Comparison of ENCODE assay signal across 8 cellular contexts in genomic region chr1:94926915-94927404, GRCh38. TPM values are rescaled to one million over a fixed set of nuclear protein-coding genes. Genes with fewer than 3 reads are reported as not detected.
DNase-seq lines count a peak whose midpoint lies in the region; ATAC-seq and TF ChIP-seq lines count a peak whose summit lies in the region.

TSS of gene CNN3 (minus strand) at chr1:94927110. CDS start at chr1:94926894, 216 bp downstream.

- peaks cover 3% of the 10 kb centered on the region for H3K4me1 ChIP-seq in NT2/D1 (ENCODE audit: insufficient read depth, insufficient read length)

- peak within 1 kb of the TSS; percentile 98 for H3K9ac ChIP-seq in NT2/D1 (ENCODE audit: insufficient read length, low read depth)

- ATAC-seq in CD4-positive, alpha-beta T cell (ENCODE audit: poor library complexity), result peak; percentile 84
- ATAC-seq in GM19468 (IDR thresholded peaks at IDR 0.05; ENCODE audit: extremely low read depth, unreplicated experiment), result peak; percentile 76
- ATAC-seq in natural killer cell treated with Interleukin-12 subunit alpha and Interleukin-12 subunit beta and Interleukin-15 and Interleukin-18, amount 100 ng/mL, for 72 hours, result peak; percentile 85 to 91

- peak within 1 kb of the TSS; percentile 92 for H3K4me3 Mint-ChIP-seq in CD4-positive, alpha-beta T cell
- peak within 1 kb of the TSS; percentile 68 for H3K4me3 Mint-ChIP-seq in natural killer cell treated with Interleukin-12 subunit alpha and Interleukin-12 subunit beta and Interleukin-15 and Interleukin-18, amount 100 ng/mL, for 72 hours

- H3K27ac Mint-ChIP-seq in CD4-positive, alpha-beta T cell, result peak within 1 kb of the TSS; percentile 4
- peak within 1 kb of the TSS in 1 of 2 donors; percentile 69 for H3K27ac Mint-ChIP-seq in natural killer cell treated with Interleukin-12 subunit alpha and Interleukin-12 subunit beta and Interleukin-15 and Interleukin-18, amount 100 ng/mL, for 72 hours

- H3K9me3 ChIP-seq in CD4-positive, alpha-beta T cell (ENCODE audit: control insufficient read depth, low read length), result no peaks in the 10 kb centered on the region
- no peaks in the 10 kb centered on the region for H3K9me3 ChIP-seq in NT2/D1 (ENCODE audit: insufficient read depth, low read length)

- peaks cover 16% of the 10 kb centered on the region for H3K27me3 ChIP-seq in CD4-positive, alpha-beta T cell (ENCODE audit: control insufficient read depth, insufficient read depth, low read length)
- H3K27me3 ChIP-seq in HL-60 (ENCODE audit: insufficient read depth, poor library complexity, severe bottlenecking) (peaks cover 54% of the 10 kb centered on the region), NT2/D1 (ENCODE audit: insufficient read depth, insufficient read length) (no peaks in the 10 kb centered on the region)

- peak; percentile 35 to 71 (median 50) for DNase-seq in CD4-positive, alpha-beta T cell
- DNase-seq in HL-60 (ENCODE audit: low read depth in 1 of 2, low spot score in 1 of 2), result no peak
- peak; percentile 89 for DNase-seq in NT2/D1 (ENCODE audit: low read depth, low spot score)
- DNase-seq in activated gamma-delta T cell treated with Interleukin-2 at 50 U/mL for 16 hours, result peak; percentile 59
- peak; percentile 90 for DNase-seq in fibroblast of the aortic adventitia (ENCODE audit: low read depth)
- peak; percentile 76 for DNase-seq in natural killer cell treated with Interleukin-12 subunit alpha and Interleukin-12 subunit beta and Interleukin-15 and Interleukin-18, amount 100 ng/mL, for 72 hours (ENCODE audit: low spot score)
- DNase-seq in stimulated activated naive CD4-positive, alpha-beta T cell (lab: John Stamatoyannopoulos, UW), result peak; percentile 47 to 74 (median 63)

- no peak for TF ChIP-seq CTCF in CD4-positive, alpha-beta T cell (IDR thresholded peaks at IDR 0.05)
- no peak for TF ChIP-seq CTCF in HL-60 (IDR thresholded peaks at IDR 0.05; ENCODE audit: insufficient read depth, low read length)
- TF ChIP-seq CTCF in fibroblast of the aortic adventitia (IDR thresholded peaks at IDR 0.05; ENCODE audit: insufficient read depth, low read length), result peak; percentile 6

- H3K36me3 Mint-ChIP-seq in CD4-positive, alpha-beta T cell (ENCODE audit: low read depth), result no peaks in the 10 kb centered on the region
- H3K36me3 Mint-ChIP-seq in natural killer cell treated with Interleukin-12 subunit alpha and Interleukin-12 subunit beta and Interleukin-15 and Interleukin-18, amount 100 ng/mL, for 72 hours, result no peaks in the 10 kb centered on the region

- peaks cover 33% of the 10 kb centered on the region for H3K36me3 ChIP-seq in NT2/D1 (ENCODE audit: insufficient read depth, insufficient read length, low read length)

- peaks cover 16% of the 10 kb centered on the region for H3K4me1 Mint-ChIP-seq in CD4-positive, alpha-beta T cell (ENCODE audit: low read depth)
- peaks cover 11 to 15% of the 10 kb centered on the region in 2 donors for H3K4me1 Mint-ChIP-seq in natural killer cell treated with Interleukin-12 subunit alpha and Interleukin-12 subunit beta and Interleukin-15 and Interleukin-18, amount 100 ng/mL, for 72 hours (ENCODE audit: low read depth in 2 of 2)

- CTCF ChIA-PET in CD4-positive, alpha-beta T cell (lab: Charles Lee), result interaction anchor here (1.0 kb wide), 1 partner anchor 307 kb away, joined by 4 read pairs; the partner anchor contains the start of gene RWDD3

- intact Hi-C loops in CD4-positive, alpha-beta T cell (cut with DNase I, micrococcal nuclease), result no loop called here

- no peak within 1 kb of the TSS for H3K27ac ChIP-seq in CD4-positive, alpha-beta T cell (ENCODE audit: low read depth, low read length)
- no peak within 1 kb of the TSS for H3K27ac ChIP-seq in HL-60 (replicated peaks)

- H3K27me3 Mint-ChIP-seq in CD4-positive, alpha-beta T cell, result peaks cover 55% of the 10 kb centered on the region
- peaks cover 35 to 69% of the 10 kb centered on the region in 2 donors for H3K27me3 Mint-ChIP-seq in natural killer cell treated with Interleukin-12 subunit alpha and Interleukin-12 subunit beta and Interleukin-15 and Interleukin-18, amount 100 ng/mL, for 72 hours

- peak within 1 kb of the TSS; percentile 29 for H3K4me3 ChIP-seq in HL-60 (replicated peaks; ENCODE audit: insufficient read depth, low read length)
- H3K4me3 ChIP-seq in NT2/D1 (ENCODE audit: insufficient read length, low read depth), result peak within 1 kb of the TSS; percentile 89
- peak within 1 kb of the TSS; percentile 88 for H3K4me3 ChIP-seq in fibroblast of the aortic adventitia (ENCODE audit: low read depth, low read length)

- no peaks in the 10 kb centered on the region for H3K9me3 Mint-ChIP-seq in CD4-positive, alpha-beta T cell
- H3K9me3 Mint-ChIP-seq in natural killer cell treated with Interleukin-12 subunit alpha and Interleukin-12 subunit beta and Interleukin-15 and Interleukin-18, amount 100 ng/mL, for 72 hours, result no peaks in the 10 kb centered on the region

- POLR2A ChIA-PET in CD4-positive, alpha-beta T cell (lab: Charles Lee), result interaction anchor here (1.0 kb wide), 1 partner anchor 36 kb away, joined by 3 read pairs; no protein-coding TSS in a partner anchor

RNA-seq across cellular contexts. Expression of gene CNN3, which starts in this region (rescaled TPM):
- 1 to 10 TPM; 1.1 to 1.4 TPM for total RNA-seq in CD4-positive, alpha-beta T cell
- 211 and 318 TPM in 2 replicates for total RNA-seq in fibroblast of the aortic adventitia (ENCODE audit: low replicate concordance)
- under 1 TPM in 1 of 2 donors, not detected in 1; 0.50 TPM for total RNA-seq in natural killer cell treated with Interleukin-12 subunit alpha and Interleukin-12 subunit beta and Interleukin-15 and Interleukin-18, amount 100 ng/mL, for 72 hours

Comparison
In these comparisons a context has a peak if more than half of its experiments do, and no peak if none do; other contexts are left out.
1. RNA of gene CNN3 (total RNA-seq): 211 to 318 TPM in fibroblast of the aortic adventitia; 1.1 to 1.4 TPM in CD4-positive, alpha-beta T cell and 0.50 TPM in natural killer cell treated with Interleukin-12 subunit alpha and Interleukin-12 subunit beta and Interleukin-15 and Interleukin-18, amount 100 ng/mL, for 72 hours; every median in the first group is over 10 times any median in the second.
2. Peak in DNase-seq and ATAC-seq in natural killer cell treated with Interleukin-12 subunit alpha and Interleukin-12 subunit beta and Interleukin-15 and Interleukin-18, amount 100 ng/mL, for 72 hours; RNA of the gene not detected or under 1 TPM.
3. DNase-seq: peak in CD4-positive, alpha-beta T cell (10 of 10), NT2/D1 (single experiment), activated gamma-delta T cell treated with Interleukin-2 at 50 U/mL for 16 hours (single experiment), fibroblast of the aortic adventitia (single experiment) and stimulated activated naive CD4-positive, alpha-beta T cell (6 of 6); none in HL-60 (0 of 2).
4. H3K4me3 ChIP-seq: peak in every context shown above with its lines; median percentile 89 in NT2/D1; 88 in fibroblast of the aortic adventitia; 29 in HL-60.
5. Peak in every context shown above with its lines, with median percentiles within 50 percentile points of each other: ATAC-seq.